Comparison of ENCODE assay signal across 11 cellular contexts in genomic region chr16:4612474-4612931, GRCh38. TPM values are rescaled to one million over a fixed set of nuclear protein-coding genes. Genes with fewer than 3 reads are reported as not detected.
DNase-seq lines count a peak whose midpoint lies in the region; ATAC-seq and TF ChIP-seq lines count a peak whose summit lies in the region.
"Had no signal": no experiment of that assay in that cellular context is flagged by ENCODE, and none has a peak within 500 bp of the region (broad histone marks: within the 10 kb centered on the region; RNA-seq: fewer than 3 reads in every experiment).

No MANE protein-coding gene starts in this region.

- H3K36me3 ChIP-seq in SK-N-SH (replicated peaks in 1 of 2; ENCODE audit: control insufficient read depth in 1 of 2, insufficient read depth in 2 of 2, low read length in 1 of 2) (peaks cover 0 to 16% of the 10 kb centered on the region in 2 experiments), gastroesophageal sphincter (peaks cover 0 to 32% of the 10 kb centered on the region in 2 donors), stomach (peaks cover 21 to 35% (median 31%) of the 10 kb centered on the region in 4 donors)

- peak overlapping the region in 2 of 3 donors; percentile 68 to 75 for H3K4me3 Mint-ChIP-seq in T-cell

- H3K9ac ChIP-seq in SK-N-SH, result no peak overlapping the region

- CTCF ChIA-PET in SK-N-SH (lab: Yijun Ruan, JAX), result interaction anchor here (1.7 to 2.1 kb wide), 2 partner anchors 11 to 64 kb away, joined by 7 to 10 read pairs; partner anchors contain the start of gene MGRN1
- CTCF ChIA-PET in T-cell (lab: Charles Lee), result interaction anchor here in 1 of 2 donors (1.6 kb wide), 1 partner anchor 12 kb away, joined by 3 read pairs; the partner anchor contains the start of gene MGRN1

- TF ChIP-seq EP300 in SK-N-SH (IDR thresholded peaks at IDR 0.05; ENCODE audit: borderline replicate concordance in 1 of 2, low read depth in 1 of 2, low read length in 1 of 2) (no peak), gastroesophageal sphincter (IDR thresholded peaks at IDR 0.05) (no peak), stomach (IDR thresholded peaks at IDR 0.05) (no peak)

- TF ChIP-seq CTCF in SK-N-SH (IDR thresholded peaks at IDR 0.05), result peak; percentile 9; the same call in 1 of the 2 replicates
- no peak for TF ChIP-seq CTCF in gastroesophageal sphincter (IDR thresholded peaks at IDR 0.05)
- no peak for TF ChIP-seq CTCF in stomach (IDR thresholded peaks at IDR 0.05)

- no peak overlapping the region for H3K27ac Mint-ChIP-seq in T-cell

- H3K4me2 ChIP-seq in SK-N-SH, result peak overlapping the region; percentile 88; the same call in 1 of the 2 replicates

- H3K79me2 ChIP-seq in SK-N-SH (ENCODE audit: insufficient read depth), result peaks cover 51% of the 10 kb centered on the region

- no peak for ATAC-seq in SK-N-SH treated with all-trans-retinoic acid at 6 μM for 48 hours
- no peak for ATAC-seq in T-cell (replicated peaks in 1 of 4)
- ATAC-seq in gastroesophageal sphincter, result no peak
- no peak for ATAC-seq in HG03520 (IDR thresholded peaks at IDR 0.05; ENCODE audit: unreplicated experiment)
- no peak for ATAC-seq in HG03469 (IDR thresholded peaks at IDR 0.05; ENCODE audit: unreplicated experiment)

- H3K36me3 Mint-ChIP-seq in T-cell, result peaks cover 3% of the 10 kb centered on the region

- TF ChIP-seq POLR2A in gastroesophageal sphincter (IDR thresholded peaks at IDR 0.05), result no peak
- no peak for TF ChIP-seq POLR2A in stomach (IDR thresholded peaks at IDR 0.05)

- no peaks in the 10 kb centered on the region for H3K9me3 Mint-ChIP-seq in T-cell

- H3K9me3 ChIP-seq in SK-N-SH (no peaks in the 10 kb centered on the region), gastroesophageal sphincter (no peaks in the 10 kb centered on the region), stomach (no peaks in the 10 kb centered on the region)

- POLR2A ChIA-PET in SK-N-SH (lab: Yijun Ruan, JAX), result no interaction called here
- POLR2A ChIA-PET in T-cell (lab: Charles Lee), result interaction anchor here (0.7 kb wide), 2 partner anchors 64 to 412 kb away, joined by 6 to 8 read pairs; no protein-coding TSS in a partner anchor

- H3K4me3 ChIP-seq in SK-N-SH (ENCODE audit: low read depth in 2 of 2, low read length in 1 of 2) (peak overlapping the region; percentile 6 to 94; a peak in 2 of 4 replicates), gastroesophageal sphincter (peak overlapping the region in 1 of 2 donors; percentile 99), stomach (peak overlapping the region; percentile 92 to 100 (median 96))

- peaks cover 32 to 36% (median 35%) of the 10 kb centered on the region in 3 donors for H3K4me1 Mint-ChIP-seq in T-cell

- peaks cover 40% of the 10 kb centered on the region for H4K20me1 ChIP-seq in SK-N-SH (ENCODE audit: insufficient read depth)

- peaks cover 13 to 27% of the 10 kb centered on the region in 2 experiments; a peak in 3 of 4 replicates for H3K4me1 ChIP-seq in SK-N-SH (ENCODE audit: control insufficient read depth in 1 of 2, insufficient read depth in 2 of 2, low read depth in 1 of 2, low read length in 1 of 2)
- H3K4me1 ChIP-seq in gastroesophageal sphincter, result peaks cover 0 to 68% (median 45%) of the 10 kb centered on the region in 3 donors
- H3K4me1 ChIP-seq in stomach, result peaks cover 49 to 72% (median 60%) of the 10 kb centered on the region in 4 donors

- peaks cover 13% of the 10 kb centered on the region for H3F3A ChIP-seq in SK-N-SH (replicated peaks; ENCODE audit: insufficient read depth)

- no peaks in the 10 kb centered on the region for H3K27me3 Mint-ChIP-seq in T-cell

- H2AFZ ChIP-seq in SK-N-SH (ENCODE audit: low read depth), result no peak overlapping the region

- no peak overlapping the region for H3K27ac ChIP-seq in SK-N-SH (ENCODE audit: low read depth in 2 of 2, low read length in 1 of 2)
- H3K27ac ChIP-seq in gastroesophageal sphincter, result peak overlapping the region in 3 of 4 donors; percentile 95 to 97 (median 97)
- peak overlapping the region in 1 of 5 donors; percentile 99 for H3K27ac ChIP-seq in stomach

- DNase-seq in SK-N-SH, result peak; percentile 63
- DNase-seq in T-cell, result no peak
- no peak for DNase-seq in stomach
- DNase-seq in activated naive CD4-positive, alpha-beta T cell treated with Interleukin-2 at 50 U/mL for 16 hours, result no peak
- DNase-seq: stimulated activated CD4-positive, alpha-beta T cell treated with anti-CD3 and anti-CD28 coated beads, Interleukin-2, amount 100 ng/mL, for 48 hours; T1000 had no signal

- H3K27me3 ChIP-seq in SK-N-SH (ENCODE audit: insufficient read depth), result no peaks in the 10 kb centered on the region
- H3K27me3 ChIP-seq in gastroesophageal sphincter, result no peaks in the 10 kb centered on the region
- H3K27me3 ChIP-seq in stomach, result no peaks in the 10 kb centered on the region

- intact Hi-C loops in stomach (cut with DNase I; ENCODE audit: low total_unique reads), result no loop called here

- no peak for TF ChIP-seq RAD21 in SK-N-SH (IDR thresholded peaks at IDR 0.05; ENCODE audit: low read length)

- WGBS in SK-N-SH (ENCODE audit: low lambda C conversion rate), result 90% methylated on average over 7 of the region's 7 CpGs
- WGBS in gastroesophageal sphincter (ENCODE audit: low coverage in 1 of 2), 2 donors, result 80% methylated on average over 1 of the region's 7 CpGs; no CpG with 5 or more reads in 1 of the 2 donors
- WGBS in stomach, 5 donors, result 84 to 95% (median 88%) methylated on average over 7 of the region's 7 CpGs

- no peaks in the 10 kb centered on the region for H3K9me2 ChIP-seq in SK-N-SH

TF ChIP-seq in SK-N-SH, 30 proteins besides CTCF, POLR2A, EP300 and RAD21 (continues in another document):
- TF ChIP-seq IRF3 (IDR thresholded peaks at IDR 0.05; ENCODE audit: low read depth, low read length) (no peak), NFIC (IDR thresholded peaks at IDR 0.05; ENCODE audit: borderline replicate concordance) (no peak), POLR2AphosphoS5 (IDR thresholded peaks at IDR 0.05; ENCODE audit: low read depth, low read length) (no peak), MAX (IDR thresholded peaks at IDR 0.05; ENCODE audit: low read depth) (no peak)

TF ChIP-seq in SK-N-SH treated with all-trans-retinoic acid at 6 μM for 48 hours, 23 proteins besides CTCF, POLR2A, EP300 and RAD21:
- no peak for TF ChIP-seq RARB (CRISPR knock-in tag; IDR thresholded peaks at IDR 0.05)
- no peak for TF ChIP-seq SNAI2 (CRISPR knock-in tag; IDR thresholded peaks at IDR 0.05)
- no peak for TF ChIP-seq ZC3H10 (CRISPR knock-in tag; IDR thresholded peaks at IDR 0.05)
- no peak for TF ChIP-seq CSDC2 (CRISPR knock-in tag; IDR thresholded peaks at IDR 0.05)
- no peak for TF ChIP-seq PPARA (CRISPR knock-in tag; IDR thresholded peaks at IDR 0.05; ENCODE audit: borderline replicate concordance)
- TF ChIP-seq ZNF565 (CRISPR knock-in tag; conservative IDR thresholded peaks at IDR 0.05; ENCODE audit: low read depth), result no peak
- no peak for TF ChIP-seq GLIS3 (CRISPR knock-in tag; IDR thresholded peaks at IDR 0.05)
- no peak for TF ChIP-seq ZFP30 (CRISPR knock-in tag; IDR thresholded peaks at IDR 0.05)
- no peak for TF ChIP-seq PATZ1 (CRISPR knock-in tag; IDR thresholded peaks at IDR 0.05; ENCODE audit: borderline replicate concordance)
- TF ChIP-seq ZNF8 (CRISPR knock-in tag; IDR thresholded peaks at IDR 0.05), result no peak
- no peak for TF ChIP-seq TOX (CRISPR knock-in tag; IDR thresholded peaks at IDR 0.05; ENCODE audit: borderline replicate concordance)
- no peak for TF ChIP-seq TCF4 (CRISPR knock-in tag; IDR thresholded peaks at IDR 0.05; ENCODE audit: borderline replicate concordance)
- TF ChIP-seq ESRRG (CRISPR knock-in tag; IDR thresholded peaks at IDR 0.05), result no peak
- TF ChIP-seq ARNTL (CRISPR knock-in tag; IDR thresholded peaks at IDR 0.05; ENCODE audit: borderline replicate concordance, low read depth), result no peak

RNA-seq across cellular contexts. Expression of gene UBALD1, which starts 2.2 kb away (rescaled TPM):
- polyA plus RNA-seq in SK-N-SH (2012; rRNA removed), result 13.0 and 16.7 TPM in 2 replicates
- polyA plus RNA-seq in SK-N-SH (2012; cell fraction: cytosol; rRNA removed), result 4.7 and 6.1 TPM in 2 replicates
- polyA plus RNA-seq in SK-N-SH (2012; cell fraction: nucleus; rRNA removed), result 47.9 and 62.5 TPM in 2 replicates
- 10 to 100 TPM; 26.0 to 53.1 (median 47.6) TPM for total RNA-seq in T-cell
- 10 to 100 TPM in 3 of 4 donors, 1 to 10 TPM in 1; 5.9 to 24.0 (median 14.3) TPM for total RNA-seq in gastroesophageal sphincter
- 10 to 100 TPM in 2 of 5 donors, 1 to 10 TPM in 2, under 1 TPM in 1; 0.58 to 77.2 (median 6.8) TPM for total RNA-seq in stomach
- 10 to 100 TPM; 17.2 to 41.3 (median 31.9) TPM for polyA plus RNA-seq in stomach

RNA-seq across cellular contexts. Expression of gene MGRN1, which starts 12.1 kb away (rescaled TPM):
- polyA plus RNA-seq in SK-N-SH (2012; rRNA removed), result 5.5 and 13.3 TPM in 2 replicates
- polyA plus RNA-seq in SK-N-SH (2012; cell fraction: cytosol; rRNA removed), result 8.6 and 12.0 TPM in 2 replicates
- 26.7 and 38.3 TPM in 2 replicates for polyA plus RNA-seq in SK-N-SH (2012; cell fraction: nucleus; rRNA removed)
- 10 to 100 TPM; 63.1 to 76.8 (median 72.2) TPM for total RNA-seq in T-cell
- total RNA-seq in gastroesophageal sphincter, result 10 to 100 TPM; 29.2 to 67.0 (median 40.5) TPM
- 100 to 1,000 TPM in 2 of 5 donors, 10 to 100 TPM in 3; 34.7 to 469 (median 91.4) TPM for total RNA-seq in stomach
- 10 to 100 TPM; 13.2 to 21.5 (median 17.9) TPM for polyA plus RNA-seq in stomach

RNA-seq across cellular contexts. Expression of gene C16orf96, which starts 56.4 kb away (rescaled TPM):
- polyA plus RNA-seq in SK-N-SH (2012; rRNA removed) (0.05 TPM in 2 replicates), stomach (not detected)
- polyA plus RNA-seq in SK-N-SH (2012; cell fraction: cytosol; rRNA removed), result 0.04 and 0.05 TPM in 2 replicates
- 0.41 and 0.47 TPM in 2 replicates for polyA plus RNA-seq in SK-N-SH (2012; cell fraction: nucleus; rRNA removed)
- total RNA-seq in T-cell (under 1 TPM; 0.30 to 0.66 (median 0.50) TPM), gastroesophageal sphincter (under 1 TPM in 1 of 4 donors, not detected in 3; 0.40 TPM), stomach (under 1 TPM in 2 of 5 donors, not detected in 3; 0.37 to 0.43 TPM)
- total RNA-seq: A673 had no signal

Comparison
In these comparisons a context has a peak if more than half of its experiments do, and no peak if none do; other contexts are left out.
1. H3K27ac ChIP-seq: peak in gastroesophageal sphincter (3 of 4); none in SK-N-SH (0 of 2).